In genomic region chr9:12784461-12785250, GRCh38 we compare ENCODE assay signal across 1 cellular context.
TF ChIP-seq lines count a peak whose summit lies in the region.

No MANE protein-coding gene starts in this region.

TF ChIP-seq in HepG2, 621 proteins besides CTCF, POLR2A, EP300 and RAD21 (continued from another document and continues in another):
- TF ChIP-seq, protein P1, sequence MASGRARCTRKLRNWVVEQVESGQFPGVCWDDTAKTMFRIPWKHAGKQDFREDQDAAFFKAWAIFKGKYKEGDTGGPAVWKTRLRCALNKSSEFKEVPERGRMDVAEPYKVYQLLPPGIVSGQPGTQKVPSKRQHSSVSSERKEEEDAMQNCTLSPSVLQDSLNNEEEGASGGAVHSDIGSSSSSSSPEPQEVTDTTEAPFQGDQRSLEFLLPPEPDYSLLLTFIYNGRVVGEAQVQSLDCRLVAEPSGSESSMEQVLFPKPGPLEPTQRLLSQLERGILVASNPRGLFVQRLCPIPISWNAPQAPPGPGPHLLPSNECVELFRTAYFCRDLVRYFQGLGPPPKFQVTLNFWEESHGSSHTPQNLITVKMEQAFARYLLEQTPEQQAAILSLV (CRISPR knock-in tag; IDR thresholded peaks at IDR 0.05; ENCODE audit: borderline replicate concordance) = no peak; the same call in 1 of the 2 replicates
- TF ChIP-seq CREBL2 (CRISPR knock-in tag; IDR thresholded peaks at IDR 0.05; ENCODE audit: borderline replicate concordance) (no peak), DBP (CRISPR knock-in tag; IDR thresholded peaks at IDR 0.05; ENCODE audit: not compliant biosample characterization) (no peak), CAMTA2 (CRISPR knock-in tag; IDR thresholded peaks at IDR 0.05; ENCODE audit: borderline replicate concordance) (no peak), SALL1 (CRISPR knock-in tag; IDR thresholded peaks at IDR 0.05) (peak; percentile 87), KLF15 (CRISPR knock-in tag; IDR thresholded peaks at IDR 0.05; ENCODE audit: borderline replicate concordance) (no peak), TMF1 (CRISPR knock-in tag; IDR thresholded peaks at IDR 0.05; ENCODE audit: low read depth) (no peak), IKZF1 (IDR thresholded peaks at IDR 0.05) (no peak), ZNF121 (CRISPR knock-in tag; IDR thresholded peaks at IDR 0.05) (no peak), NFE2L2 (IDR thresholded peaks at IDR 0.05; ENCODE audit: low read length) (peak; percentile 89), DNMT3B (CRISPR knock-in tag; conservative IDR thresholded peaks at IDR 0.05) (no peak), ZNF20 (CRISPR knock-in tag; IDR thresholded peaks at IDR 0.05) (no peak), PHF21A (CRISPR knock-in tag; IDR thresholded peaks at IDR 0.05) (peak; percentile 49; the same call in 1 of the 2 replicates), TARDBP (CRISPR knock-in tag; IDR thresholded peaks at IDR 0.05) (peak; percentile 61; the same call in 1 of the 2 replicates), PCBP2 (optimal IDR thresholded peaks at IDR 0.05; ENCODE audit: low read depth, low read length, poor library complexity, severe bottlenecking) (no peak), ATM (IDR thresholded peaks at IDR 0.05; ENCODE audit: borderline replicate concordance) (no peak), GABPA (IDR thresholded peaks at IDR 0.05; ENCODE audit: low read depth, low read length) (no peak), GABPA (CRISPR knock-in tag; IDR thresholded peaks at IDR 0.05; ENCODE audit: low read depth) (peak; percentile 15; the same call in 1 of the 2 replicates), MAF1 (CRISPR knock-in tag; IDR thresholded peaks at IDR 0.05; ENCODE audit: borderline replicate concordance) (no peak), TBX2 (CRISPR knock-in tag; IDR thresholded peaks at IDR 0.05; ENCODE audit: borderline replicate concordance) (peak; percentile 59), SIN3A (IDR thresholded peaks at IDR 0.05; ENCODE audit: borderline replicate concordance, low read depth, low read length) (peak; percentile 32; the same call in 1 of the 2 replicates), HOXA7 (CRISPR knock-in tag; IDR thresholded peaks at IDR 0.05) (no peak), FLYWCH1 (CRISPR knock-in tag; IDR thresholded peaks at IDR 0.05) (no peak), PLRG1 (conservative IDR thresholded peaks at IDR 0.05) (no peak), MZF1 (CRISPR knock-in tag; IDR thresholded peaks at IDR 0.05; ENCODE audit: borderline replicate concordance) (no peak), TEAD2 (CRISPR knock-in tag; IDR thresholded peaks at IDR 0.05) (no peak), ZNF224 (CRISPR knock-in tag; IDR thresholded peaks at IDR 0.05) (no peak), DRAP1 (CRISPR knock-in tag; IDR thresholded peaks at IDR 0.05) (no peak; the same call in 1 of the 2 replicates), ZNF350 (CRISPR knock-in tag; IDR thresholded peaks at IDR 0.05; ENCODE audit: borderline replicate concordance, low read depth) (no peak; the same call in 1 of the 2 replicates), KAT2B (IDR thresholded peaks at IDR 0.05; ENCODE audit: borderline replicate concordance, low read depth, low read length) (no peak), ZNF576 (CRISPR knock-in tag; IDR thresholded peaks at IDR 0.05) (no peak), POLR2AphosphoS5 (IDR thresholded peaks at IDR 0.05; ENCODE audit: low read depth, low read length) (no peak), ZNF773 (CRISPR knock-in tag; IDR thresholded peaks at IDR 0.05; ENCODE audit: borderline replicate concordance) (no peak), KDM5A (IDR thresholded peaks at IDR 0.05; ENCODE audit: borderline replicate concordance, low read length) (no peak; the same call in 1 of the 2 replicates), FOXC1 (CRISPR knock-in tag; IDR thresholded peaks at IDR 0.05; ENCODE audit: borderline replicate concordance) (no peak; the same call in 1 of the 2 replicates), SUZ12 (IDR thresholded peaks at IDR 0.05; ENCODE audit: low read depth, low read length) (no peak), THAP11 (CRISPR knock-in tag; IDR thresholded peaks at IDR 0.05) (peak; percentile 53; the same call in 1 of the 2 replicates), PAX8 (CRISPR knock-in tag; IDR thresholded peaks at IDR 0.05; ENCODE audit: borderline replicate concordance) (no peak), MED13 (CRISPR knock-in tag; IDR thresholded peaks at IDR 0.05) (no peak), ZNF672 (CRISPR knock-in tag; IDR thresholded peaks at IDR 0.05) (no peak), MBD4 (IDR thresholded peaks at IDR 0.05; ENCODE audit: borderline replicate concordance, low read length) (no peak; the same call in 1 of the 2 replicates), HNRNPH1 (optimal IDR thresholded peaks at IDR 0.05; ENCODE audit: low read depth, low read length) (no peak), TSC22D2 (CRISPR knock-in tag; IDR thresholded peaks at IDR 0.05; ENCODE audit: borderline replicate concordance) (no peak; the same call in 1 of the 2 replicates), ZBED4 (CRISPR knock-in tag; IDR thresholded peaks at IDR 0.05; ENCODE audit: borderline replicate concordance) (no peak), ZNF83 (CRISPR knock-in tag; IDR thresholded peaks at IDR 0.05; ENCODE audit: borderline replicate concordance) (no peak), GZF1 (CRISPR knock-in tag; IDR thresholded peaks at IDR 0.05) (no peak), RBAK (CRISPR knock-in tag; IDR thresholded peaks at IDR 0.05) (no peak), ZMYM4 (CRISPR knock-in tag; IDR thresholded peaks at IDR 0.05) (peak; percentile 61; the same call in 1 of the 2 replicates), ZFP36L1 (CRISPR knock-in tag; IDR thresholded peaks at IDR 0.05) (peak; percentile 62; the same call in 1 of the 2 replicates), PAF1 (CRISPR knock-in tag; IDR thresholded peaks at IDR 0.05) (no peak), ZNF891 (CRISPR knock-in tag; IDR thresholded peaks at IDR 0.05) (no peak), TCF7 (IDR thresholded peaks at IDR 0.05; ENCODE audit: low read depth) (no peak; the same call in 1 of the 2 replicates)
- TF ChIP-seq, protein P2, sequence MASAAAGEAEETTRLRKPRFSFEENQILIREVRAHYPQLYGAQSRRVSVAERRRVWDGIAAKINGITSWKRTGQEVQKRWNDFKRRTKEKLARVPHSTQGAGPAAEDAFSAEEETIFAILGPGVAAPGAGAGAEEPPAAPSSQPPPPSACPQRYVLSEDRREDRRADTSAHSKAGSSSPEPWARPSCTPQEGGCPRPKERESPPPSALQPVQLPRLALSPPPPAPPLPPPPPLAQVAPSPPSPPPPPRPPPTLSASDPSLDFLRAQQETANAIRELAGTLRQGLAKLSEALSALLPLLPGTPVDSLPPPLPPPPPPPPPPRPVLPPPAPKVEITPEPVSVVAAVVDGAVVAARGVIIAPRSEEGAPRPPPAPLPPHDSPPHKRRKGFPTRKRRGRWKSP (CRISPR knock-in tag; IDR thresholded peaks at IDR 0.05) = peak; percentile 42; the same call in 1 of the 2 replicates
- TF ChIP-seq, protein P3, sequence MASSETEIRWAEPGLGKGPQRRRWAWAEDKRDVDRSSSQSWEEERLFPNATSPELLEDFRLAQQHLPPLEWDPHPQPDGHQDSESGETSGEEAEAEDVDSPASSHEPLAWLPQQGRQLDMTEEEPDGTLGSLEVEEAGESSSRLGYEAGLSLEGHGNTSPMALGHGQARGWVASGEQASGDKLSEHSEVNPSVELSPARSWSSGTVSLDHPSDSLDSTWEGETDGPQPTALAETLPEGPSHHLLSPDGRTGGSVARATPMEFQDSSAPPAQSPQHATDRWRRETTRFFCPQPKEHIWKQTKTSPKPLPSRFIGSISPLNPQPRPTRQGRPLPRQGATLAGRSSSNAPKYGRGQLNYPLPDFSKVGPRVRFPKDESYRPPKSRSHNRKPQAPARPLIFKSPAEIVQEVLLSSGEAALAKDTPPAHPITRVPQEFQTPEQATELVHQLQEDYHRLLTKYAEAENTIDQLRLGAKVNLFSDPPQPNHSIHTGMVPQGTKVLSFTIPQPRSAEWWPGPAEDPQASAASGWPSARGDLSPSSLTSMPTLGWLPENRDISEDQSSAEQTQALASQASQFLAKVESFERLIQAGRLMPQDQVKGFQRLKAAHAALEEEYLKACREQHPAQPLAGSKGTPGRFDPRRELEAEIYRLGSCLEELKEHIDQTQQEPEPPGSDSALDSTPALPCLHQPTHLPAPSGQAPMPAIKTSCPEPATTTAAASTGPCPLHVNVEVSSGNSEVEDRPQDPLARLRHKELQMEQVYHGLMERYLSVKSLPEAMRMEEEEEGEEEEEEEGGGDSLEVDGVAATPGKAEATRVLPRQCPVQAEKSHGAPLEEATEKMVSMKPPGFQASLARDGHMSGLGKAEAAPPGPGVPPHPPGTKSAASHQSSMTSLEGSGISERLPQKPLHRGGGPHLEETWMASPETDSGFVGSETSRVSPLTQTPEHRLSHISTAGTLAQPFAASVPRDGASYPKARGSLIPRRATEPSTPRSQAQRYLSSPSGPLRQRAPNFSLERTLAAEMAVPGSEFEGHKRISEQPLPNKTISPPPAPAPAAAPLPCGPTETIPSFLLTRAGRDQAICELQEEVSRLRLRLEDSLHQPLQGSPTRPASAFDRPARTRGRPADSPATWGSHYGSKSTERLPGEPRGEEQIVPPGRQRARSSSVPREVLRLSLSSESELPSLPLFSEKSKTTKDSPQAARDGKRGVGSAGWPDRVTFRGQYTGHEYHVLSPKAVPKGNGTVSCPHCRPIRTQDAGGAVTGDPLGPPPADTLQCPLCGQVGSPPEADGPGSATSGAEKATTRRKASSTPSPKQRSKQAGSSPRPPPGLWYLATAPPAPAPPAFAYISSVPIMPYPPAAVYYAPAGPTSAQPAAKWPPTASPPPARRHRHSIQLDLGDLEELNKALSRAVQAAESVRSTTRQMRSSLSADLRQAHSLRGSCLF (CRISPR knock-in tag; IDR thresholded peaks at IDR 0.05; ENCODE audit: borderline replicate concordance) = no peak
- TF ChIP-seq, protein P4, sequence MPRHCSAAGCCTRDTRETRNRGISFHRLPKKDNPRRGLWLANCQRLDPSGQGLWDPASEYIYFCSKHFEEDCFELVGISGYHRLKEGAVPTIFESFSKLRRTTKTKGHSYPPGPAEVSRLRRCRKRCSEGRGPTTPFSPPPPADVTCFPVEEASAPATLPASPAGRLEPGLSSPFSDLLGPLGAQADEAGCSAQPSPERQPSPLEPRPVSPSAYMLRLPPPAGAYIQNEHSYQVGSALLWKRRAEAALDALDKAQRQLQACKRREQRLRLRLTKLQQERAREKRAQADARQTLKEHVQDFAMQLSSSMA (CRISPR knock-in tag; IDR thresholded peaks at IDR 0.05) = no peak
- TF ChIP-seq, protein P5, sequence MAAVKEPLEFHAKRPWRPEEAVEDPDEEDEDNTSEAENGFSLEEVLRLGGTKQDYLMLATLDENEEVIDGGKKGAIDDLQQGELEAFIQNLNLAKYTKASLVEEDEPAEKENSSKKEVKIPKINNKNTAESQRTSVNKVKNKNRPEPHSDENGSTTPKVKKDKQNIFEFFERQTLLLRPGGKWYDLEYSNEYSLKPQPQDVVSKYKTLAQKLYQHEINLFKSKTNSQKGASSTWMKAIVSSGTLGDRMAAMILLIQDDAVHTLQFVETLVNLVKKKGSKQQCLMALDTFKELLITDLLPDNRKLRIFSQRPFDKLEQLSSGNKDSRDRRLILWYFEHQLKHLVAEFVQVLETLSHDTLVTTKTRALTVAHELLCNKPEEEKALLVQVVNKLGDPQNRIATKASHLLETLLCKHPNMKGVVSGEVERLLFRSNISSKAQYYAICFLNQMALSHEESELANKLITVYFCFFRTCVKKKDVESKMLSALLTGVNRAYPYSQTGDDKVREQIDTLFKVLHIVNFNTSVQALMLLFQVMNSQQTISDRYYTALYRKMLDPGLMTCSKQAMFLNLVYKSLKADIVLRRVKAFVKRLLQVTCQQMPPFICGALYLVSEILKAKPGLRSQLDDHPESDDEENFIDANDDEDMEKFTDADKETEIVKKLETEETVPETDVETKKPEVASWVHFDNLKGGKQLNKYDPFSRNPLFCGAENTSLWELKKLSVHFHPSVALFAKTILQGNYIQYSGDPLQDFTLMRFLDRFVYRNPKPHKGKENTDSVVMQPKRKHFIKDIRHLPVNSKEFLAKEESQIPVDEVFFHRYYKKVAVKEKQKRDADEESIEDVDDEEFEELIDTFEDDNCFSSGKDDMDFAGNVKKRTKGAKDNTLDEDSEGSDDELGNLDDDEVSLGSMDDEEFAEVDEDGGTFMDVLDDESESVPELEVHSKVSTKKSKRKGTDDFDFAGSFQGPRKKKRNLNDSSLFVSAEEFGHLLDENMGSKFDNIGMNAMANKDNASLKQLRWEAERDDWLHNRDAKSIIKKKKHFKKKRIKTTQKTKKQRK (IDR thresholded peaks at IDR 0.05; ENCODE audit: low read length) = no peak
